Comparison of ENCODE assay signal across 1 cellular context in genomic region chr3:124519844-124520243, GRCh38.
TF ChIP-seq lines count a peak whose summit lies in the region.

No MANE protein-coding gene starts in this region.

TF ChIP-seq in K562, 482 proteins besides CTCF, POLR2A, EP300 and RAD21 (continued from another document):
- TF ChIP-seq THAP12 (CRISPR knock-in tag; IDR thresholded peaks at IDR 0.05), result no peak
